ENCODE assay signal across 13 cellular contexts in genomic region chr4:41160010-41160789, GRCh38. TPM values are rescaled to one million over a fixed set of nuclear protein-coding genes. Genes with fewer than 3 reads are reported as not detected.
DNase-seq lines count a peak whose midpoint lies in the region; ATAC-seq, FAIRE-seq and TF ChIP-seq lines count a peak whose summit lies in the region.
"Had no signal": no experiment of that assay in that cellular context is flagged by ENCODE, and none has a peak within 500 bp of the region (broad histone marks: within the 10 kb centered on the region; RNA-seq: fewer than 3 reads in every experiment).

No MANE protein-coding gene starts in this region.

- H3K36me3 Mint-ChIP-seq in activated T-helper 17 cell treated with anti-CD3 and anti-CD28 coated beads, Interleukin-2, amount 50 U/mL, for 72 hours (ENCODE audit: low read depth): no peaks in the 10 kb centered on the region

- H3K4me1 Mint-ChIP-seq in activated T-helper 17 cell treated with anti-CD3 and anti-CD28 coated beads, Interleukin-2, amount 50 U/mL, for 72 hours: no peaks in the 10 kb centered on the region

- no peaks in the 10 kb centered on the region for H3K9me3 Mint-ChIP-seq in activated T-helper 17 cell treated with anti-CD3 and anti-CD28 coated beads, Interleukin-2, amount 50 U/mL, for 72 hours

- DNase-seq in NCI-H82 (lab: John Stamatoyannopoulos, UW) (peak; percentile 33), NCI-H82 treated with DMSO at 0.1 percent for 48 hours (lab: John Stamatoyannopoulos, UW; ENCODE audit: unreplicated experiment) (no peak), amniotic epithelial cell (ENCODE audit: low read depth) (peak; percentile 100), iPS-NIHi7 (ENCODE audit: extremely low spot score) (peak; percentile 48), uterus (peak; percentile 68 to 76), D721Med (ENCODE audit: insufficient read length, low spot score) (no peak)
- DNase-seq: colonic mucosa, KG1, NCI-H748 treated with DMSO at 0.1 percent for 48 hours had no signal

- no peak overlapping the region for H3K4me3 Mint-ChIP-seq in activated T-helper 17 cell treated with anti-CD3 and anti-CD28 coated beads, Interleukin-2, amount 50 U/mL, for 72 hours

- H3K4me1 ChIP-seq in uterus: peaks cover 0 to 7% of the 10 kb centered on the region in 2 donors
- H3K4me1 ChIP-seq: colonic mucosa had no signal

- no peak overlapping the region for H3K4me3 ChIP-seq in uterus
- H3K4me3 ChIP-seq: colonic mucosa had no signal

- no peaks in the 10 kb centered on the region for H3K36me3 ChIP-seq in uterus
- H3K36me3 ChIP-seq: colonic mucosa had no signal

- intact Hi-C loops in uterus (cut with DNase I; ENCODE audit: low total_unique reads): no loop called here

- H3K27me3 Mint-ChIP-seq in activated T-helper 17 cell treated with anti-CD3 and anti-CD28 coated beads, Interleukin-2, amount 50 U/mL, for 72 hours: peaks cover 16% of the 10 kb centered on the region
- H3K27me3 Mint-ChIP-seq: progenitor cell of endocrine pancreas had no signal

- peak overlapping the region; percentile 69 to 76 for H3K27ac ChIP-seq in uterus
- H3K27ac ChIP-seq: 22Rv1, colonic mucosa had no signal

- no peak overlapping the region for H3K27ac Mint-ChIP-seq in activated T-helper 17 cell treated with anti-CD3 and anti-CD28 coated beads, Interleukin-2, amount 50 U/mL, for 72 hours
- H3K27ac Mint-ChIP-seq: progenitor cell of endocrine pancreas had no signal

- ATAC-seq in activated T-helper 17 cell treated with anti-CD3 and anti-CD28 coated beads, Interleukin-2, amount 50 U/mL, for 72 hours (replicated peaks): no peak
- no peak for ATAC-seq in GM19463 (IDR thresholded peaks at IDR 0.05; ENCODE audit: unreplicated experiment)

- H3K27me3 ChIP-seq in uterus: no peaks in the 10 kb centered on the region
- H3K27me3 ChIP-seq: colonic mucosa had no signal

- TF ChIP-seq POLR2A in uterus (IDR thresholded peaks at IDR 0.05): no peak

- TF ChIP-seq CTCF in uterus (IDR thresholded peaks at IDR 0.05) (no peak), D721Med (IDR thresholded peaks at IDR 0.05; ENCODE audit: insufficient read depth, missing control alignments) (no peak)

- no peak for FAIRE-seq in D721Med (lab: Jason Lieb, UNC)

- H3K9me3 ChIP-seq in uterus: no peaks in the 10 kb centered on the region
- H3K9me3 ChIP-seq: colonic mucosa had no signal

RNA-seq across cellular contexts. Expression of gene APBB2, which starts 54.1 kb away (rescaled TPM):
- total RNA-seq in uterus: 100 to 1,000 TPM in 2 of 4 donors, 10 to 100 TPM in 2; 32.4 to 133 (median 92.1) TPM
- 1 to 10 TPM; 1.6 to 3.0 TPM for total RNA-seq in activated T-helper 17 cell treated with anti-CD3 and anti-CD28 coated beads, Interleukin-2, amount 50 U/mL, for 72 hours

Comparison
In these comparisons a context has a peak if more than half of its experiments do, and no peak if none do; other contexts are left out.
1. DNase-seq: peak in NCI-H82 (single experiment), amniotic epithelial cell (single experiment), iPS-NIHi7 (single experiment) and uterus (2 of 2); none in NCI-H82 treated with DMSO at 0.1 percent for 48 hours (single experiment) and D721Med (single experiment).
2. RNA of gene APBB2, which starts 54.1 kb away (total RNA-seq): 32.4 to 133 TPM in uterus; 1.6 to 3.0 TPM in activated T-helper 17 cell treated with anti-CD3 and anti-CD28 coated beads, Interleukin-2, amount 50 U/mL, for 72 hours; every median in the first group is over 4 times any median in the second.